15 cellular contexts compared by ENCODE assay signal in the genomic region with DNA sequence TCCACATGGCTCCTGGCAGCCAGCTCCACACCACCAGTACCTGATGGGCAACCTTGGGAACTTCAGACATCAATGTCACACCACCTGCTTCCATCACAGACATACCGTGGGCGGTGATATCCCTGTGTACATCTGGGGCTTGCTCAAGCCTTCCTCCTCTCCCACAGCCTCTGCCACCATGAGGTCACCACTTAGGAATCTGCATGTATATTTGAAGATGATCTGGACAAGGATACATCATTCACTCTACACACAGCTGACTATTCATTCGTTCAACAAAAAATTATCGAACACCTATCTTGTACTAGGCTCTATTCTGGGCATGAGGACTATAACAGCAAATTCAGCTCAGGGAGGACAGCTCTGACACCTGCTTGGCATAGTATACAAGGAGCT. TPM values are rescaled to one million over a fixed set of nuclear protein-coding genes. Genes with fewer than 3 reads are reported as not detected.
A peak's percentile ranks its signal among the peaks of the same experiment; 100 is the strongest.
DNase-seq lines count a peak whose midpoint lies in the region; ATAC-seq, FAIRE-seq and TF ChIP-seq lines count a peak whose summit lies in the region.
"Had no signal": no experiment of that assay in that cellular context is flagged by ENCODE, and none has a peak within 500 bp of the region (broad histone marks: within the 10 kb centered on the region; RNA-seq: fewer than 3 reads in every experiment).

No MANE protein-coding gene starts in this region.

- H3K36me3 ChIP-seq in A673 (ENCODE audit: insufficient read depth, low read length, poor library complexity, severe bottlenecking) = no peaks in the 10 kb centered on the region
- H3K36me3 ChIP-seq in K562 (ENCODE audit: control insufficient read depth, insufficient read depth, low read length) = peaks cover 7% of the 10 kb centered on the region; the same call in 1 of the 3 replicates
- H3K36me3 ChIP-seq in BE2C = no peaks in the 10 kb centered on the region
- H3K36me3 ChIP-seq: BLaER1, heart left ventricle, vagina had no signal

- H3K4me2 ChIP-seq in K562 (ENCODE audit: insufficient read depth, low read length) = no peak overlapping the region
- H3K4me2 ChIP-seq: BLaER1 had no signal

- peaks cover 17% of the 10 kb centered on the region for H4K20me1 ChIP-seq in K562 (replicated peaks; ENCODE audit: control insufficient read depth, insufficient read depth, low read length)

- in situ Hi-C loops in K562 (cut with MboI) = no loop called here

- no peak for TF ChIP-seq POLR2A in K562 (conservative IDR thresholded peaks at IDR 0.05)

- POLR2A ChIA-PET in A673 (lab: Charles Lee; ENCODE audit: low non-redundant PET) (no interaction called here), K562 (lab: Yijun Ruan, JAX) (interaction anchor here (0.5 to 10.4 kb wide), 8 partner anchors 8 to 1424 kb away, joined by 3 to 89 read pairs (median 4); no protein-coding TSS in a partner anchor)

- BruUV-seq in A673 (replicated peaks; lab: Mats Ljungman, UMichigan) (no TSS peak), K562 (replicated peaks; lab: Mats Ljungman, UMichigan) (no TSS peak)

- H3K79me2 ChIP-seq in K562 (ENCODE audit: control insufficient read depth, insufficient read depth, low read length) = peaks cover 77% of the 10 kb centered on the region

- peak; percentile 35 for DNase-seq in A673 (ENCODE audit: low spot score)
- DNase-seq in LHCN-M2 (ENCODE audit: low read depth) = peak; percentile 66
- peak; percentile 65 to 73 (median 72) for DNase-seq in K562 (ENCODE audit: extremely low read depth in 1 of 4, low spot score in 3 of 4)
- peak; percentile 34 for DNase-seq in left kidney (ENCODE audit: low read depth, low spot score)
- DNase-seq in BE2C = no peak
- DNase-seq: activated B cell treated with CpG ODN at 0.5 μM for 24 hours, heart left ventricle, NCI-H2081, small intestine had no signal

- H3K27ac ChIP-seq in A673 (ENCODE audit: low read depth, low read length, poor library complexity, severe bottlenecking) (no peak overlapping the region), K562 (ENCODE audit: extremely low read depth, low read depth, low read length) (no peak overlapping the region)
- H3K27ac ChIP-seq: BLaER1, heart left ventricle, vagina had no signal

- 33% methylated on average over 4 of the region's 4 CpGs for WGBS in K562 (ENCODE audit: insufficient coverage, low coverage, missing lambda C conversion rate)

- peak; percentile 69 for FAIRE-seq in K562 (lab: Jason Lieb, UNC)
- FAIRE-seq: colon, small intestine had no signal

- H3K27me3 ChIP-seq in A673 (replicated peaks; ENCODE audit: insufficient read depth, low read depth, low read length, poor library complexity) (no peaks in the 10 kb centered on the region), K562 (ENCODE audit: control insufficient read depth in 2 of 2, insufficient read depth in 2 of 2, low read length in 2 of 2) (no peaks in the 10 kb centered on the region), BE2C (no peaks in the 10 kb centered on the region)
- H3K27me3 ChIP-seq: heart left ventricle, vagina had no signal

- TF ChIP-seq CTCF in A673 (conservative IDR thresholded peaks at IDR 0.05; ENCODE audit: low read depth, low read length) (no peak), K562 (IDR thresholded peaks at IDR 0.05 in 2 of 3, conservative IDR thresholded peaks at IDR 0.05 in 1 of 3; ENCODE audit: insufficient read depth in 2 of 3, low read depth in 1 of 3, low read length in 3 of 3) (no peak), BE2C (IDR thresholded peaks at IDR 0.05; ENCODE audit: low read depth, low read length) (no peak)

- intact Hi-C loops in A673 (cut with micrococcal nuclease; ENCODE audit: unreplicated experiment) = no loop called here
- intact Hi-C loops in K562 (cut with micrococcal nuclease) = no loop called here

- ATAC-seq in K562 = peak; percentile 61
- ATAC-seq in HG03378 (IDR thresholded peaks at IDR 0.05; ENCODE audit: unreplicated experiment) = no peak
- no peak for ATAC-seq in GM19452 (IDR thresholded peaks at IDR 0.05; ENCODE audit: unreplicated experiment)
- no peak for ATAC-seq in HG03460 (IDR thresholded peaks at IDR 0.05; ENCODE audit: unreplicated experiment)

- H3K4me3 ChIP-seq in A673 (ENCODE audit: low read depth, low read length, poor library complexity, severe bottlenecking) (no peak overlapping the region), K562 (no peak overlapping the region), BE2C (ENCODE audit: low read depth, low read length) (no peak overlapping the region)
- H3K4me3 ChIP-seq: BLaER1, heart left ventricle, vagina had no signal

- no peak overlapping the region for H3K9ac ChIP-seq in K562 (ENCODE audit: insufficient read depth in 1 of 2, low read depth in 2 of 2, low read length in 2 of 2)
- H3K9ac ChIP-seq: BLaER1 had no signal

- TF ChIP-seq RAD21 in K562 (CRISPR knock-in tag; conservative IDR thresholded peaks at IDR 0.05 in 1 of 2, IDR thresholded peaks at IDR 0.05 in 1 of 2) = no peak

- H2AFZ ChIP-seq in K562 (ENCODE audit: low read depth, low read length) = no peak overlapping the region

- TF ChIP-seq EP300 in K562 (IDR thresholded peaks at IDR 0.05; ENCODE audit: low read length) = peak; percentile 42; the same call in 1 of the 2 replicates

- H3K9me3 ChIP-seq in A673 (ENCODE audit: low read depth, low read length, poor library complexity, severe bottlenecking) = no peaks in the 10 kb centered on the region
- H3K9me3 ChIP-seq in K562 (replicated peaks; ENCODE audit: control insufficient read depth, insufficient read depth, low read depth, low read length) = no peaks in the 10 kb centered on the region
- H3K9me3 ChIP-seq in BE2C = no peaks in the 10 kb centered on the region
- H3K9me3 ChIP-seq: BLaER1, heart left ventricle, vagina had no signal

- H3K9me1 ChIP-seq in K562 (ENCODE audit: control insufficient read depth, insufficient read depth, low read length) = no peaks in the 10 kb centered on the region

- CTCF ChIA-PET in A673 (lab: Charles Lee) (no interaction called here), K562 (lab: Yijun Ruan, JAX; ENCODE audit: low intra/inter-chr PET ratio) (no interaction called here)

- peaks cover 6% of the 10 kb centered on the region for H3K4me1 ChIP-seq in A673 (ENCODE audit: insufficient read depth, low read length, poor library complexity, severe bottlenecking)
- H3K4me1 ChIP-seq in K562 (replicated peaks in 1 of 2; ENCODE audit: control insufficient read depth in 2 of 2, insufficient read depth in 2 of 2, low read length in 2 of 2) = peaks cover 11 to 30% of the 10 kb centered on the region in 2 experiments; a peak in 4 of 5 replicates
- H3K4me1 ChIP-seq in BE2C = peaks cover 3% of the 10 kb centered on the region; the same call in 1 of the 2 replicates

TF ChIP-seq in K562, 482 proteins besides CTCF, POLR2A, EP300 and RAD21 (continues in another document):
- TF ChIP-seq, protein P1, sequence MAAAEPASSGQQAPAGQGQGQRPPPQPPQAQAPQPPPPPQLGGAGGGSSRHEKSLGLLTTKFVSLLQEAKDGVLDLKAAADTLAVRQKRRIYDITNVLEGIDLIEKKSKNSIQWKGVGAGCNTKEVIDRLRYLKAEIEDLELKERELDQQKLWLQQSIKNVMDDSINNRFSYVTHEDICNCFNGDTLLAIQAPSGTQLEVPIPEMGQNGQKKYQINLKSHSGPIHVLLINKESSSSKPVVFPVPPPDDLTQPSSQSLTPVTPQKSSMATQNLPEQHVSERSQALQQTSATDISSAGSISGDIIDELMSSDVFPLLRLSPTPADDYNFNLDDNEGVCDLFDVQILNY (CRISPR knock-in tag; IDR thresholded peaks at IDR 0.05) = no peak
- no peak for TF ChIP-seq KLF1 (tag; IDR thresholded peaks at IDR 0.05)
- no peak for TF ChIP-seq HDAC2 (IDR thresholded peaks at IDR 0.05)
- peak; percentile 63 for TF ChIP-seq CBFA2T2 (conservative IDR thresholded peaks at IDR 0.05)
- TF ChIP-seq ZNF384 (IDR thresholded peaks at IDR 0.05; ENCODE audit: low read depth, low read length) = no peak; the same call in 1 of the 2 replicates

RNA-seq across cellular contexts. Expression of a gene that starts 6.8 kb away (rescaled TPM):
- total RNA-seq in A673 (2021) (44.0 and 47.6 TPM in 2 replicates), LHCN-M2 (2014; rRNA removed) (22.6 and 24.9 TPM in 2 replicates), K562 (2014; rRNA removed) (10.1 and 13.6 TPM in 2 replicates), K562 (2014; rRNA removed; fragmentation: Illumina TruSeq; extraction: Trizol) (9.2 and 9.6 TPM in 2 replicates), K562 (2015; rRNA removed; fragmentation: Illumina TruSeq; extraction: Trizol) (11.0 and 11.2 TPM in 2 replicates), K562 (2021) (24.0 and 26.8 TPM in 2 replicates)
- 23.9 TPM for polyA plus RNA-seq in LHCN-M2 (2012)
- total RNA-seq in K562 (2011; cell fraction: chromatin; rRNA removed; ENCODE audit: low replicate concordance) = 91.9 and 204 TPM in 2 replicates
- total RNA-seq in K562 (2011; cell fraction: nucleolus; rRNA removed) = 90.6 and 92.5 TPM in 2 replicates
- total RNA-seq in K562 (2011; cell fraction: nucleoplasm; rRNA removed) = 67.2 and 68.6 TPM in 2 replicates
- polyA plus RNA-seq in K562 (2011; rRNA removed) (8.8 and 11.9 TPM in 2 replicates), K562 (2014; fragmentation: Illumina TruSeq; extraction: Trizol) (17.9 and 18.8 TPM in 2 replicates), K562 (2014; fragmentation: Nextera tagmentation; extraction: Ambion mirVana) (1 to 10 TPM; 1.4 to 1.5 TPM), K562 (2014; rRNA removed) (17.2 and 17.3 TPM in 2 replicates)
- polyA plus RNA-seq in K562 (2011; cell fraction: cytosol; rRNA removed) = 8.1 and 10.6 TPM in 2 replicates
- 72.9 and 124 TPM in 2 replicates for polyA plus RNA-seq in K562 (2011; cell fraction: nucleus; rRNA removed)
- 16.0 and 23.5 TPM in 2 replicates for polyA plus RNA-seq in K562 (2012)
- polyA minus RNA-seq in K562 (2011; rRNA and poly(A)+ RNA removed) = 11.9 and 15.3 TPM in 2 replicates
- 7.3 and 10.1 TPM in 2 replicates for polyA minus RNA-seq in K562 (2011; cell fraction: cytosol; rRNA and poly(A)+ RNA removed)
- polyA minus RNA-seq in K562 (2011; cell fraction: nucleus; rRNA and poly(A)+ RNA removed) = 27.9 and 33.8 TPM in 2 replicates
- polyA plus RNA-seq in BE2C (2012; ENCODE audit: insufficient read depth, insufficient read length, low read depth) = 78.4 TPM
